Comparison of ENCODE assay signal across 8 cellular contexts in genomic region chr11:114183041-114183511, GRCh38.
DNase-seq lines count a peak whose midpoint lies in the region; ATAC-seq and TF ChIP-seq lines count a peak whose summit lies in the region.

No MANE protein-coding gene starts in this region.

- H3K27ac Mint-ChIP-seq in T-helper 1 cell treated with Interleukin-12 subunit alpha and Interleukin-12 subunit beta and Interleukin-4 antibody, amounts not matched to agents 30 μg/mL and 1 μg/mL, for 36 hours = peak overlapping the region; percentile 91

- no peaks in the 10 kb centered on the region for H3K36me3 ChIP-seq in mucosa of descending colon (ENCODE audit: low read depth)

- H3K27me3 Mint-ChIP-seq in T-helper 1 cell treated with Interleukin-12 subunit alpha and Interleukin-12 subunit beta and Interleukin-4 antibody, amounts not matched to agents 30 μg/mL and 1 μg/mL, for 36 hours (ENCODE audit: low read depth) = no peaks in the 10 kb centered on the region

- peaks cover 73% of the 10 kb centered on the region for H3K4me1 Mint-ChIP-seq in T-helper 1 cell treated with Interleukin-12 subunit alpha and Interleukin-12 subunit beta and Interleukin-4 antibody, amounts not matched to agents 30 μg/mL and 1 μg/mL, for 36 hours (ENCODE audit: low read depth)

- H3K9me3 Mint-ChIP-seq in T-helper 1 cell treated with Interleukin-12 subunit alpha and Interleukin-12 subunit beta and Interleukin-4 antibody, amounts not matched to agents 30 μg/mL and 1 μg/mL, for 36 hours = no peaks in the 10 kb centered on the region

- peak overlapping the region; percentile 46 for H3K4me3 Mint-ChIP-seq in T-helper 1 cell treated with Interleukin-12 subunit alpha and Interleukin-12 subunit beta and Interleukin-4 antibody, amounts not matched to agents 30 μg/mL and 1 μg/mL, for 36 hours

- peaks cover 39% of the 10 kb centered on the region for H3K4me1 ChIP-seq in mucosa of descending colon (ENCODE audit: low read depth)

- TF ChIP-seq CTCF in mucosa of descending colon (IDR thresholded peaks at IDR 0.05) = no peak

- peaks cover 3% of the 10 kb centered on the region for H3K36me3 Mint-ChIP-seq in T-helper 1 cell treated with Interleukin-12 subunit alpha and Interleukin-12 subunit beta and Interleukin-4 antibody, amounts not matched to agents 30 μg/mL and 1 μg/mL, for 36 hours (ENCODE audit: low read depth)

- no peak overlapping the region for H3K4me3 ChIP-seq in mucosa of descending colon

- peak; percentile 11 for ATAC-seq in mucosa of descending colon
- ATAC-seq in HG02610 (IDR thresholded peaks at IDR 0.05; ENCODE audit: unreplicated experiment) = no peak
- ATAC-seq in HG03457 (IDR thresholded peaks at IDR 0.05; ENCODE audit: unreplicated experiment) = no peak
- no peak for ATAC-seq in sciatic nerve
- no peak for ATAC-seq in HG03469 (IDR thresholded peaks at IDR 0.05; ENCODE audit: unreplicated experiment)

- intact Hi-C loops in mucosa of descending colon (cut with DNase I, micrococcal nuclease) (no loop called here), sciatic nerve (cut with DNase I) (no loop called here)

- peak; percentile 26 for DNase-seq in activated T-helper 9 cell treated with anti-CD3 and anti-CD28 coated beads, Interleukin-2, amount 50 U/mL, for 16 hours (ENCODE audit: low read depth)
- DNase-seq in mucosa of descending colon = peak in 2 of 3 donors; percentile 48 to 82
- DNase-seq in stimulated activated CD8-positive, alpha-beta memory T cell treated with anti-CD3 and anti-CD28 coated beads, Interleukin-7, amount 100 ng/mL, for 48 hours (ENCODE audit: extremely low read depth in 1 of 2, low read depth in 1 of 2) = peak; percentile 10 to 53
- no peak for DNase-seq in sciatic nerve (ENCODE audit: low spot score)

- no peaks in the 10 kb centered on the region for H3K9me3 ChIP-seq in mucosa of descending colon
